In the genomic region with DNA sequence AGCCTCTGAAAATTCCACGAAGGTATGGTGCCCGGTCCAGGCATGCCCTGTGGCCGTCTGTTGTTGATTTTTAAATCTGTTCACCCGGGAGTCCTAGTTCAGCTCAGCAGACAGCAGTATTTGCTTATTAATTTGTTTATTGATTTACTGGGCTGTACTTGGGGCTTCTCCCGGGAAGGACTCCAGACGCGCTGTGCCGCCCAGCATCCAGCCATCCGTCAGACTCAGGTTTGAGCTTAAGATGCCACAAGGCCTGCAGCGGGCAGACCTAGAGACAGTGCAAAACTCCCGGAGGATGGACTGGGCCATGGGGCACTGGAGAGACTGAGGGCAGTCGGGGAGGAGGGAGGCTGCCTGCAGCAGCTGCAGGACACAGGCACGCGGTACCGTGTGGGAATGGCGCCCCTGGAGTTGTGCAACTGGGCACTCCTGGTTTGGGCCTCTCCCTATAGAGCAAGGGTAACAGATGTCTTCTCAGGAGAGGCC, we compare ENCODE assay signal across 9 cellular contexts. TPM values are rescaled to one million over a fixed set of nuclear protein-coding genes. Genes with fewer than 3 reads are reported as not detected.
DNase-seq lines count a peak whose midpoint lies in the region; ATAC-seq, FAIRE-seq and TF ChIP-seq lines count a peak whose summit lies in the region.
"Had no signal": no experiment of that assay in that cellular context is flagged by ENCODE, and none has a peak within 500 bp of the region (broad histone marks: within the 10 kb centered on the region; RNA-seq: fewer than 3 reads in every experiment).

No MANE protein-coding gene starts in this region.

- H3K9me3 ChIP-seq in mammary epithelial cell (replicated peaks; ENCODE audit: insufficient read depth, low read length) (no peaks in the 10 kb centered on the region), smooth muscle cell (replicated peaks; ENCODE audit: low read depth) (no peaks in the 10 kb centered on the region), kidney (ENCODE audit: control insufficient read depth in 1 of 2, low read length in 2 of 2) (no peaks in the 10 kb centered on the region)

- in situ Hi-C loops in mammary epithelial cell (cut with MboI; ENCODE audit: low sequenced_read_pairs in 2 of 2): no loop called here

- CTCF ChIA-PET in activated CD4-positive, alpha-beta T cell treated with anti-CD3 and anti-CD28 coated beads for 36 hours (lab: Charles Lee): interaction anchor here (0.9 to 2.3 kb wide), 13 partner anchors 9 to 172 kb away, joined by 3 to 21 read pairs (median 4); no protein-coding TSS in a partner anchor
- CTCF ChIA-PET in mammary epithelial cell (lab: Charles Lee; ENCODE audit: low non-redundant PET): no interaction called here

- POLR2A ChIA-PET in activated CD4-positive, alpha-beta T cell treated with anti-CD3 and anti-CD28 coated beads for 36 hours (lab: Charles Lee): interaction anchor here (0.7 to 2.8 kb wide), 6 partner anchors 14 to 75 kb away, joined by 3 to 22 read pairs (median 6); a partner anchor contains a TSS

- H3K27ac ChIP-seq in mammary epithelial cell (ENCODE audit: insufficient read depth, low read depth, low read length) (no peak overlapping the region), smooth muscle cell (ENCODE audit: low read depth) (no peak overlapping the region), kidney (ENCODE audit: low read depth in 2 of 2, low read length in 2 of 2) (peak overlapping the region in 1 of 2 donors; percentile 8)
- H3K27ac ChIP-seq: parathyroid adenoma had no signal

- peak overlapping the region; percentile 91 for H3K27ac Mint-ChIP-seq in activated CD4-positive, alpha-beta T cell treated with anti-CD3 and anti-CD28 coated beads for 36 hours
- H3K27ac Mint-ChIP-seq in stimulated activated naive B cell treated with anti-CD40 and anti-IgM and Interleukin-4, amounts not matched to agents 10 μg/mL and 1 μg/mL and 100 μg/mL, for 72 hours: peak overlapping the region; percentile 83

- dilution Hi-C loops in mammary epithelial cell (cut with HindIII; ENCODE audit: low sequenced_read_pairs): no loop called here

- no peaks in the 10 kb centered on the region for H3K27me3 Mint-ChIP-seq in activated CD4-positive, alpha-beta T cell treated with anti-CD3 and anti-CD28 coated beads for 36 hours
- H3K27me3 Mint-ChIP-seq in stimulated activated naive B cell treated with anti-CD40 and anti-IgM and Interleukin-4, amounts not matched to agents 10 μg/mL and 1 μg/mL and 100 μg/mL, for 72 hours: peaks cover 5 to 25% of the 10 kb centered on the region in 2 donors

- H3K27me3 ChIP-seq in mammary epithelial cell (ENCODE audit: insufficient read depth, low read length): no peaks in the 10 kb centered on the region
- peaks cover 35% of the 10 kb centered on the region for H3K27me3 ChIP-seq in smooth muscle cell (ENCODE audit: low read depth)

- H2AFZ ChIP-seq in mammary epithelial cell (ENCODE audit: low read depth, low read length) (peak overlapping the region; percentile 69), smooth muscle cell (ENCODE audit: low read depth) (no peak overlapping the region)

- H4K20me1 ChIP-seq in mammary epithelial cell (ENCODE audit: insufficient read depth, low read length) (no peaks in the 10 kb centered on the region), smooth muscle cell (ENCODE audit: low read depth) (no peaks in the 10 kb centered on the region)

- H3K9me3 Mint-ChIP-seq in activated CD4-positive, alpha-beta T cell treated with anti-CD3 and anti-CD28 coated beads for 36 hours (ENCODE audit: low read depth): no peaks in the 10 kb centered on the region
- peaks cover 0 to 3% of the 10 kb centered on the region in 2 donors for H3K9me3 Mint-ChIP-seq in stimulated activated naive B cell treated with anti-CD40 and anti-IgM and Interleukin-4, amounts not matched to agents 10 μg/mL and 1 μg/mL and 100 μg/mL, for 72 hours

- no TSS peak for BruUV-seq in mammary epithelial cell (replicated peaks; lab: Mats Ljungman, UMichigan)

- DNase-seq in activated CD4-positive, alpha-beta T cell treated with anti-CD3 and anti-CD28 coated beads for 36 hours: peak; percentile 50
- DNase-seq in activated CD4-positive, alpha-beta T cell treated with anti-CD3 and anti-CD28 coated beads for 4 hours: no peak
- peak; percentile 76 to 85 for DNase-seq in NCI-H526 (lab: John Stamatoyannopoulos, UW)
- DNase-seq in mammary epithelial cell: no peak
- DNase-seq in stimulated activated naive B cell treated with anti-CD40 and anti-IgM and Interleukin-4, amounts not matched to agents 10 μg/mL and 1 μg/mL and 100 μg/mL, for 72 hours: no peak
- no peak for DNase-seq in smooth muscle cell (lab: John Stamatoyannopoulos, UW; ENCODE audit: unreplicated experiment)
- no peak for DNase-seq in kidney

- no peaks in the 10 kb centered on the region for H3F3A ChIP-seq in smooth muscle cell (ENCODE audit: low read depth)

- TF ChIP-seq CTCF in mammary epithelial cell (conservative IDR thresholded peaks at IDR 0.05 in 1 of 2, IDR thresholded peaks at IDR 0.05 in 1 of 2; ENCODE audit: extremely low read depth in 1 of 2, insufficient read depth in 1 of 2, low read depth in 1 of 2, low read length in 2 of 2) (no peak), smooth muscle cell (IDR thresholded peaks at IDR 0.05; ENCODE audit: borderline replicate concordance, insufficient read depth, poor library complexity, severe bottlenecking) (no peak), kidney (IDR thresholded peaks at IDR 0.05; ENCODE audit: borderline replicate concordance, extremely low read depth, insufficient read depth) (no peak)

- H3K36me3 ChIP-seq in mammary epithelial cell (ENCODE audit: insufficient read depth, low read length): no peaks in the 10 kb centered on the region
- no peaks in the 10 kb centered on the region for H3K36me3 ChIP-seq in smooth muscle cell (ENCODE audit: low read depth)
- H3K36me3 ChIP-seq in kidney (ENCODE audit: control insufficient read depth in 1 of 2, insufficient read depth in 2 of 2, low read length in 2 of 2): no peaks in the 10 kb centered on the region

- H3K9ac ChIP-seq in mammary epithelial cell (ENCODE audit: insufficient read depth, low read length) (no peak overlapping the region), smooth muscle cell (ENCODE audit: low read depth) (no peak overlapping the region), kidney (ENCODE audit: low read length in 2 of 2) (no peak overlapping the region)
- H3K9ac ChIP-seq: parathyroid adenoma had no signal

- H3K4me2 ChIP-seq in mammary epithelial cell (ENCODE audit: insufficient read depth, low read depth, low read length) (no peak overlapping the region), smooth muscle cell (no peak overlapping the region)

- H3K4me3 ChIP-seq in mammary epithelial cell (replicated peaks in 1 of 3; ENCODE audit: insufficient read depth in 1 of 3, low read depth in 2 of 3, low read length in 3 of 3) (no peak overlapping the region), smooth muscle cell (no peak overlapping the region), kidney (ENCODE audit: low read length in 2 of 2) (no peak overlapping the region)

- peak; percentile 11 for ATAC-seq in activated CD4-positive, alpha-beta T cell treated with anti-CD3 and anti-CD28 coated beads for 36 hours
- ATAC-seq in stimulated activated naive B cell treated with anti-CD40 and anti-IgM and Interleukin-4, amounts not matched to agents 10 μg/mL and 1 μg/mL and 100 μg/mL, for 72 hours (replicated peaks): peak; percentile 1 to 2
- ATAC-seq in HG03159 (IDR thresholded peaks at IDR 0.05; ENCODE audit: unreplicated experiment): no peak

- peaks cover 88% of the 10 kb centered on the region for H3K4me1 Mint-ChIP-seq in activated CD4-positive, alpha-beta T cell treated with anti-CD3 and anti-CD28 coated beads for 36 hours
- peaks cover 42 to 50% of the 10 kb centered on the region in 2 donors for H3K4me1 Mint-ChIP-seq in stimulated activated naive B cell treated with anti-CD40 and anti-IgM and Interleukin-4, amounts not matched to agents 10 μg/mL and 1 μg/mL and 100 μg/mL, for 72 hours

- 49% methylated on average over 10 of the region's 16 CpGs for WGBS in mammary epithelial cell (ENCODE audit: low coverage, missing lambda C conversion rate)
- WGBS in smooth muscle cell (ENCODE audit: low lambda C conversion rate): 80% methylated on average over 16 of the region's 16 CpGs

- H3K36me3 Mint-ChIP-seq in activated CD4-positive, alpha-beta T cell treated with anti-CD3 and anti-CD28 coated beads for 36 hours (ENCODE audit: low read depth): peaks cover 6% of the 10 kb centered on the region
- H3K36me3 Mint-ChIP-seq in stimulated activated naive B cell treated with anti-CD40 and anti-IgM and Interleukin-4, amounts not matched to agents 10 μg/mL and 1 μg/mL and 100 μg/mL, for 72 hours: no peaks in the 10 kb centered on the region

- no peaks in the 10 kb centered on the region for H3K79me2 ChIP-seq in mammary epithelial cell (ENCODE audit: insufficient read depth, low read length)
- no peaks in the 10 kb centered on the region for H3K79me2 ChIP-seq in smooth muscle cell (ENCODE audit: low read depth)
- H3K79me2 ChIP-seq: parathyroid adenoma had no signal

- no peak for FAIRE-seq in kidney (lab: Jason Lieb, UNC)

- H3K4me1 ChIP-seq in mammary epithelial cell (ENCODE audit: insufficient read depth, low read length): peaks cover 26% of the 10 kb centered on the region
- peaks cover 21% of the 10 kb centered on the region for H3K4me1 ChIP-seq in smooth muscle cell (ENCODE audit: low read depth)
- peaks cover 0 to 8% of the 10 kb centered on the region in 2 donors for H3K4me1 ChIP-seq in kidney (ENCODE audit: control insufficient read depth in 1 of 2, insufficient read depth in 1 of 2, low read depth in 1 of 2, low read length in 2 of 2)

- peak overlapping the region; percentile 70 for H3K4me3 Mint-ChIP-seq in activated CD4-positive, alpha-beta T cell treated with anti-CD3 and anti-CD28 coated beads for 36 hours
- H3K4me3 Mint-ChIP-seq in stimulated activated naive B cell treated with anti-CD40 and anti-IgM and Interleukin-4, amounts not matched to agents 10 μg/mL and 1 μg/mL and 100 μg/mL, for 72 hours: peak overlapping the region; percentile 73 to 78

- intact Hi-C loops in activated CD4-positive, alpha-beta T cell treated with anti-CD3 and anti-CD28 coated beads for 36 hours (cut with DNase I, micrococcal nuclease): loop anchor here (1.0 to 10.0 kb wide), 9 partner anchors 18 to 348 kb away; a partner anchor contains a TSS
- intact Hi-C loops in mammary epithelial cell (cut with micrococcal nuclease) (no loop called here), kidney (cut with DNase I) (no loop called here)

RNA-seq across cellular contexts. Expression of a gene that starts 17.3 kb away (rescaled TPM):
- total RNA-seq in activated CD4-positive, alpha-beta T cell treated with anti-CD3 and anti-CD28 coated beads for 36 hours: 10 to 100 TPM; 55.3 to 60.3 TPM
- total RNA-seq in mammary epithelial cell: 10 to 100 TPM; 13.2 to 13.3 TPM
- polyA plus RNA-seq in mammary epithelial cell: 44.3 TPM
- polyA minus RNA-seq in mammary epithelial cell: 14.6 TPM
- total RNA-seq in smooth muscle cell: 56.8 and 81.0 TPM in 2 replicates
- polyA plus RNA-seq in smooth muscle cell: 98.2 and 114 TPM in 2 replicates
- 15.7 TPM for total RNA-seq in kidney
- 63.5 TPM for polyA plus RNA-seq in kidney (ENCODE audit: insufficient read depth, low read depth, low replicate concordance)

Comparison
In these comparisons a context has a peak if more than half of its experiments do, and no peak if none do; other contexts are left out.
1. DNase-seq: peak in activated CD4-positive, alpha-beta T cell treated with anti-CD3 and anti-CD28 coated beads for 36 hours (single experiment) and NCI-H526 (2 of 2); none in activated CD4-positive, alpha-beta T cell treated with anti-CD3 and anti-CD28 coated beads for 4 hours (0 of 2), mammary epithelial cell (single experiment), stimulated activated naive B cell treated with anti-CD40 and anti-IgM and Interleukin-4, amounts not matched to agents 10 μg/mL and 1 μg/mL and 100 μg/mL, for 72 hours (single experiment), smooth muscle cell (single experiment) and kidney (single experiment).
2. intact Hi-C loops: an anchor here in activated CD4-positive, alpha-beta T cell treated with anti-CD3 and anti-CD28 coated beads for 36 hours (1.0 to 10.0 kb wide); none called in mammary epithelial cell and kidney.